Comparison of ENCODE assay signal across 6 cellular contexts in genomic region chrY:11156100-11156499, GRCh38.
DNase-seq lines count a peak whose midpoint lies in the region; FAIRE-seq and TF ChIP-seq lines count a peak whose summit lies in the region.
"Not testable (repeated sequence)": the region's sequence is repeated elsewhere in the genome, so short reads cannot be mapped to it uniquely, and the experiment has no call there.

No MANE protein-coding gene starts in this region.

- CTCF ChIA-PET in OCI-LY7 (lab: Charles Lee; ENCODE audit: unreplicated experiment); activated CD4-positive, alpha-beta memory T cell treated with anti-CD3 and anti-CD28 coated beads for 36 hours (lab: Charles Lee); endothelial cell of umbilical vein (lab: Charles Lee): not testable (repeated sequence)

- not testable (repeated sequence) for H3K27ac ChIP-seq in OCI-LY7 (ENCODE audit: low read depth, low read length, poor library complexity, severe bottlenecking); endothelial cell of umbilical vein (ENCODE audit: insufficient read depth, low read depth, low read length); liver (ENCODE audit: low read depth in 1 of 2, low read length in 2 of 2)

- not testable (repeated sequence) for H3K9me3 ChIP-seq in OCI-LY7 (ENCODE audit: low read length); endothelial cell of umbilical vein (replicated peaks; ENCODE audit: control insufficient read depth, insufficient read depth, low read length); liver (ENCODE audit: control insufficient read depth in 4 of 4, low read length in 3 of 4)

- peak in 1 of 2 donors; percentile 55 for TF ChIP-seq RAD21 in liver (IDR thresholded peaks at IDR 0.05)

- not testable (repeated sequence) for H3K4me1 ChIP-seq in OCI-LY7 (ENCODE audit: insufficient read depth, low read length, poor library complexity, severe bottlenecking); endothelial cell of umbilical vein (ENCODE audit: control insufficient read depth, extremely low read depth, insufficient read depth, low read length); liver (ENCODE audit: control insufficient read depth in 4 of 4, insufficient read depth in 4 of 4, low read length in 3 of 4)

- not testable (repeated sequence) for H3K9me2 ChIP-seq in OCI-LY7 (ENCODE audit: insufficient read depth, low read length)

- H3K79me2 ChIP-seq in OCI-LY7 (ENCODE audit: insufficient read depth, low read depth, low read length); endothelial cell of umbilical vein (ENCODE audit: control insufficient read depth, insufficient read depth, low read length): not testable (repeated sequence)

- not testable (repeated sequence) for H3K36me3 Mint-ChIP-seq in activated CD4-positive, alpha-beta memory T cell treated with anti-CD3 and anti-CD28 coated beads for 36 hours

- not testable (repeated sequence) for H2AFZ ChIP-seq in OCI-LY7 (ENCODE audit: low read length); endothelial cell of umbilical vein (ENCODE audit: low read depth, low read length)

- not testable (repeated sequence) for H3K27ac Mint-ChIP-seq in activated CD4-positive, alpha-beta memory T cell treated with anti-CD3 and anti-CD28 coated beads for 36 hours

- not testable (repeated sequence) for TF ChIP-seq POLR2A in endothelial cell of umbilical vein (IDR thresholded peaks at IDR 0.05; ENCODE audit: low read depth, low read length)

- not testable (repeated sequence) for H3K27me3 Mint-ChIP-seq in activated CD4-positive, alpha-beta memory T cell treated with anti-CD3 and anti-CD28 coated beads for 36 hours

- FAIRE-seq in endothelial cell of umbilical vein (lab: Jason Lieb, UNC): peak; percentile 80

- not testable (repeated sequence) for H3K27me3 ChIP-seq in endothelial cell of umbilical vein (ENCODE audit: control insufficient read depth in 2 of 2, insufficient read depth in 2 of 2, low read length in 2 of 2); liver (ENCODE audit: control insufficient read depth in 4 of 4, insufficient read depth in 4 of 4, low read length in 3 of 4)

- not testable (repeated sequence) for H3K9me1 ChIP-seq in endothelial cell of umbilical vein (replicated peaks; ENCODE audit: control insufficient read depth, extremely low read depth, insufficient read depth, low read length)

- not testable (repeated sequence) for BruUV-seq in OCI-LY7 (replicated peaks; lab: Mats Ljungman, UMichigan); endothelial cell of umbilical vein (replicated peaks; lab: Mats Ljungman, UMichigan)

- 34% methylated on average over 20 of the region's 21 CpGs for WGBS in liver

- peak; percentile 53 for TF ChIP-seq CTCF in LNCAP (IDR thresholded peaks at IDR 0.05)
- peak; percentile 37; the same call in 1 of the 2 replicates for TF ChIP-seq CTCF in OCI-LY7 (conservative IDR thresholded peaks at IDR 0.05; ENCODE audit: low read length)
- TF ChIP-seq CTCF in endothelial cell of umbilical vein (IDR thresholded peaks at IDR 0.05; ENCODE audit: extremely low read depth in 1 of 2, insufficient read depth in 1 of 2, low read depth in 1 of 2, low read length in 2 of 2): not testable (repeated sequence)
- TF ChIP-seq CTCF in liver (IDR thresholded peaks at IDR 0.05; ENCODE audit: low read depth, low read length, missing input control): peak; percentile 19

- not testable (repeated sequence) for H3K36me3 ChIP-seq in OCI-LY7 (ENCODE audit: insufficient read depth, low read length); endothelial cell of umbilical vein (ENCODE audit: control insufficient read depth in 2 of 2, extremely low read depth in 1 of 2, insufficient read depth in 2 of 2, low read length in 2 of 2); liver (ENCODE audit: control insufficient read depth in 4 of 4, insufficient read depth in 3 of 4, low read depth in 1 of 4, low read length in 3 of 4)

- H3K4me3 Mint-ChIP-seq in activated CD4-positive, alpha-beta memory T cell treated with anti-CD3 and anti-CD28 coated beads for 36 hours: not testable (repeated sequence)

- dilution Hi-C loops in endothelial cell of umbilical vein (cut with MboI; ENCODE audit: extremely low pct_ligation_motif_present, low sequenced_read_pairs): not testable (repeated sequence)

- H3K9ac ChIP-seq in endothelial cell of umbilical vein (replicated peaks; ENCODE audit: extremely low read depth, insufficient read depth, low read length); liver (ENCODE audit: low read depth in 1 of 2, low read length in 2 of 2): not testable (repeated sequence)

- DNase-seq in ELF-1 (ENCODE audit: low read depth, low spot score): peak; percentile 0
- not testable (repeated sequence) for DNase-seq in OCI-LY7 (ENCODE audit: low spot score); endothelial cell of umbilical vein (ENCODE audit: low read depth, low spot score)
- DNase-seq in activated CD4-positive, alpha-beta memory T cell treated with anti-CD3 and anti-CD28 coated beads for 36 hours: peak; percentile 10

- intact Hi-C loops in OCI-LY7 (cut with micrococcal nuclease; ENCODE audit: unreplicated experiment); activated CD4-positive, alpha-beta memory T cell treated with anti-CD3 and anti-CD28 coated beads for 36 hours (cut with micrococcal nuclease); endothelial cell of umbilical vein (cut with micrococcal nuclease): not testable (repeated sequence)

- not testable (repeated sequence) for H3K4me3 ChIP-seq in OCI-LY7 (ENCODE audit: low read depth, low read length, poor library complexity, severe bottlenecking); endothelial cell of umbilical vein (replicated peaks in 1 of 3; ENCODE audit: insufficient read depth in 1 of 3, low read depth in 1 of 3, low read length in 3 of 3); liver (ENCODE audit: low read depth in 1 of 3, low read length in 3 of 3)

- H4K20me1 ChIP-seq in OCI-LY7 (ENCODE audit: insufficient read depth, low read length); endothelial cell of umbilical vein (replicated peaks; ENCODE audit: control insufficient read depth, extremely low read depth, insufficient read depth, low read length): not testable (repeated sequence)

- not testable (repeated sequence) for H3K4me1 Mint-ChIP-seq in activated CD4-positive, alpha-beta memory T cell treated with anti-CD3 and anti-CD28 coated beads for 36 hours (ENCODE audit: low read depth)

- not testable (repeated sequence) for H3K9me3 Mint-ChIP-seq in activated CD4-positive, alpha-beta memory T cell treated with anti-CD3 and anti-CD28 coated beads for 36 hours

- not testable (repeated sequence) for H3K4me2 ChIP-seq in OCI-LY7 (ENCODE audit: low read length); endothelial cell of umbilical vein (ENCODE audit: insufficient read depth, low read length)

- POLR2A ChIA-PET in OCI-LY7 (lab: Charles Lee); activated CD4-positive, alpha-beta memory T cell treated with anti-CD3 and anti-CD28 coated beads for 36 hours (lab: Charles Lee); endothelial cell of umbilical vein (lab: Charles Lee): not testable (repeated sequence)
